11 cellular contexts compared by ENCODE assay signal in the genomic region with DNA sequence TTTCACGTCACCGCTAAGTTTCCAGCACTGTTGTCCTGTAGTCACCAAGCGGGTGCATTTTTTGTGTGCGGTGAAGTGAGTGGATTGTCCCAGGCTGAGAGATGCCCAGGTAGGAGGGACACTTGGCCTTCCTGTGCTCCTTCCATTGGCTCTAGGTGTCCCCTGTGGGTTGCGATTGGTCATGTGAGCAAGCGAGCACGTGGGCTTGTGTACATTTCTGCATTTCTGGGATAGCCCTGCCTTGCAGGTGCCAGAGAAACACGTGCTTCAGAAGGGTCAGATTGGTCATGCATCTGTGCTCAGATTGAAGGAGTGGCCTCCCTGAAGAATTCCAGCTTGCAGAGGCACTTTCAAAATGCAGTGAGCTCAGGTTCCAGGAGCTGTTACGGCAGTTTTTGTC.
A peak's percentile ranks its signal among the peaks of the same experiment; 100 is the strongest.
DNase-seq lines count a peak whose midpoint lies in the region; ATAC-seq and TF ChIP-seq lines count a peak whose summit lies in the region.
"Had no signal": no experiment of that assay in that cellular context is flagged by ENCODE, and none has a peak within 500 bp of the region (broad histone marks: within the 10 kb centered on the region; RNA-seq: fewer than 3 reads in every experiment).

No MANE protein-coding gene starts in this region.

- no peak overlapping the region for H3K9ac ChIP-seq in endodermal cell (ENCODE audit: extremely low read depth, low read length, poor library complexity, severe bottlenecking)

- peak overlapping the region; percentile 13 for H2AFZ ChIP-seq in neuron (ENCODE audit: low read depth, low read length)

- 88 to 90% methylated on average over 7 to 9 of the region's 9 CpGs for WGBS in endodermal cell (ENCODE audit: insufficient coverage in 1 of 2, insufficient read length in 1 of 2), 2 experiments
- 69 to 76% methylated on average over 9 of the region's 9 CpGs for WGBS in heart right ventricle, 2 donors

- ATAC-seq in heart right ventricle: no peak
- ATAC-seq: CD8-positive, alpha-beta T cell; naive thymus-derived CD8-positive, alpha-beta T cell had no signal

- intact Hi-C loops in uterus (cut with DNase I; ENCODE audit: low total_unique reads): no loop called here
- intact Hi-C loops in heart right ventricle (cut with DNase I): no loop called here

- H3K9me3 Mint-ChIP-seq in endodermal cell: no peaks in the 10 kb centered on the region
- H3K9me3 Mint-ChIP-seq: CD8-positive, alpha-beta T cell; naive thymus-derived CD8-positive, alpha-beta T cell had no signal

- no peak overlapping the region for H3K27ac Mint-ChIP-seq in endodermal cell
- H3K27ac Mint-ChIP-seq: CD8-positive, alpha-beta T cell; naive thymus-derived CD8-positive, alpha-beta T cell had no signal

- no peak overlapping the region for H3K4me3 ChIP-seq in endodermal cell (ENCODE audit: low read length)
- H3K4me3 ChIP-seq in neuron (ENCODE audit: low read length): no peak overlapping the region
- no peak overlapping the region for H3K4me3 ChIP-seq in uterus
- no peak overlapping the region for H3K4me3 ChIP-seq in heart right ventricle
- H3K4me3 ChIP-seq: tibial artery had no signal

- no peaks in the 10 kb centered on the region for H3K4me1 ChIP-seq in endodermal cell (ENCODE audit: control insufficient read depth, insufficient read depth, low read length)
- H3K4me1 ChIP-seq in neuron (ENCODE audit: insufficient read depth, low read length): peaks cover 11% of the 10 kb centered on the region
- H3K4me1 ChIP-seq in uterus: no peaks in the 10 kb centered on the region
- peaks cover 0 to 9% (median 0%) of the 10 kb centered on the region in 9 donors for H3K4me1 ChIP-seq in heart right ventricle
- H3K4me1 ChIP-seq: tibial artery had no signal

- H3K4me3 Mint-ChIP-seq in endodermal cell: no peak overlapping the region
- H3K4me3 Mint-ChIP-seq: CD8-positive, alpha-beta T cell; naive thymus-derived CD8-positive, alpha-beta T cell had no signal

- TF ChIP-seq CTCF in endodermal cell (conservative IDR thresholded peaks at IDR 0.05): no peak
- TF ChIP-seq CTCF in uterus (IDR thresholded peaks at IDR 0.05): no peak
- TF ChIP-seq CTCF in heart right ventricle (IDR thresholded peaks at IDR 0.05): no peak

- H3K27me3 ChIP-seq in endodermal cell (ENCODE audit: control insufficient read depth, insufficient read depth, low read length, poor library complexity, severe bottlenecking): no peaks in the 10 kb centered on the region
- no peaks in the 10 kb centered on the region for H3K27me3 ChIP-seq in neuron (ENCODE audit: insufficient read depth, low read length)
- H3K27me3 ChIP-seq in uterus: no peaks in the 10 kb centered on the region
- H3K27me3 ChIP-seq in heart right ventricle: no peaks in the 10 kb centered on the region
- H3K27me3 ChIP-seq: tibial artery had no signal

- H3K9me3 ChIP-seq in endodermal cell (ENCODE audit: control insufficient read depth, low read length) (no peaks in the 10 kb centered on the region), neuron (ENCODE audit: low read length) (no peaks in the 10 kb centered on the region), uterus (no peaks in the 10 kb centered on the region), heart right ventricle (no peaks in the 10 kb centered on the region)
- H3K9me3 ChIP-seq: tibial artery had no signal

- DNase-seq in DMS53 treated with DMSO at 0.1 percent for 48 hours (lab: John Stamatoyannopoulos, UW; ENCODE audit: unreplicated experiment) (peak; percentile 67), NCI-H187 treated with DMSO at 0.1 percent for 48 hours (lab: John Stamatoyannopoulos, UW) (peak; percentile 72), endodermal cell (no peak), uterus (no peak), heart right ventricle (no peak)
- no peak for DNase-seq in activated CD8-positive, alpha-beta memory T cell treated with anti-CD3 and anti-CD28 coated beads, Interleukin-2, amount 50 U/mL, for 48 hours
- DNase-seq in stimulated activated CD4-positive, alpha-beta T cell treated with anti-CD3 and anti-CD28 coated beads, Interleukin-1b, Interleukin-23, amount 100 ng/mL, for 48 hours: no peak
- DNase-seq: CD8-positive, alpha-beta T cell; naive thymus-derived CD8-positive, alpha-beta T cell; tibial artery had no signal

- H3K4me1 Mint-ChIP-seq in endodermal cell: peaks cover 2% of the 10 kb centered on the region
- H3K4me1 Mint-ChIP-seq: naive thymus-derived CD8-positive, alpha-beta T cell had no signal

- peak overlapping the region; percentile 6 for H3K27ac ChIP-seq in endodermal cell (ENCODE audit: low read depth, low read length)
- H3K27ac ChIP-seq in uterus: no peak overlapping the region
- no peak overlapping the region for H3K27ac ChIP-seq in heart right ventricle
- H3K27ac ChIP-seq: tibial artery had no signal

- no peaks in the 10 kb centered on the region for H3K27me3 Mint-ChIP-seq in endodermal cell (ENCODE audit: insufficient read depth)

- no peaks in the 10 kb centered on the region for H3K36me3 ChIP-seq in endodermal cell (ENCODE audit: control insufficient read depth, insufficient read depth, low read length)
- H3K36me3 ChIP-seq in neuron (ENCODE audit: insufficient read depth, low read length): no peaks in the 10 kb centered on the region
- H3K36me3 ChIP-seq in uterus: no peaks in the 10 kb centered on the region
- H3K36me3 ChIP-seq in heart right ventricle: no peaks in the 10 kb centered on the region
- H3K36me3 ChIP-seq: tibial artery had no signal

- TF ChIP-seq POLR2A in uterus (IDR thresholded peaks at IDR 0.05): no peak

- H3K36me3 Mint-ChIP-seq in endodermal cell (ENCODE audit: low read depth): no peaks in the 10 kb centered on the region
- H3K36me3 Mint-ChIP-seq: CD8-positive, alpha-beta T cell; naive thymus-derived CD8-positive, alpha-beta T cell had no signal

Comparison
In these comparisons a context has a peak if more than half of its experiments do, and no peak if none do; other contexts are left out.
1. DNase-seq: peak in DMS53 treated with DMSO at 0.1 percent for 48 hours (single experiment) and NCI-H187 treated with DMSO at 0.1 percent for 48 hours (single experiment); none in endodermal cell (single experiment), activated CD8-positive, alpha-beta memory T cell treated with anti-CD3 and anti-CD28 coated beads, Interleukin-2, amount 50 U/mL, for 48 hours (single experiment), uterus (0 of 2), stimulated activated CD4-positive, alpha-beta T cell treated with anti-CD3 and anti-CD28 coated beads, Interleukin-1b, Interleukin-23, amount 100 ng/mL, for 48 hours (single experiment) and heart right ventricle (0 of 2).